27 cellular contexts compared by ENCODE assay signal in the genomic region with DNA sequence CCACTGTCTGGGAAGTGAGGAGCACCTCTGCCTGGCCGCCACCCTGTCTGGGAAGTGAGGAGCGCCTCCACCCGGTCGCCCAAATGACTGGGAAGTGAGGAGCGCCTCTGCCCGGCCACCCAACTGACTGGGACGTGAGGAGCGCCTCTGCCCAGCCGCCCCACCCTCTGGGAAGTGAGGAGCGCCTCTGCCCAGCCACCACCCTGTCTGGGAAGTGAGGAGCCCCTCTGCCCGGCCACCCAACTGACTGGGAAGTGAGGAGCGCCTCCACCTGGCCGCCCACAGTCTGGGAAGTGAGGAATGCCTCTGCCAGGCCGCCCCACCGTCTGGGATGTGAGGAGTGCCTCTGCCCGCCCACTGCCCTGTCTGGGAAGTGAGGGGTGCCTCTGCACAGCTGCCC. TPM values are rescaled to one million over a fixed set of nuclear protein-coding genes. Genes with fewer than 3 reads are reported as not detected.
"Had no signal": no experiment of that assay in that cellular context is flagged by ENCODE, and none has a peak within 500 bp of the region (broad histone marks: within the 10 kb centered on the region; RNA-seq: fewer than 3 reads in every experiment).

No MANE protein-coding gene starts in this region.

- H3K4me3 ChIP-seq: stomach, suprapubic skin, testis, thoracic aorta, thyroid gland, tibial artery, tibial nerve, transverse colon, upper lobe of left lung, upper lobe of right lung, uterus, vagina had no signal

- FAIRE-seq: urothelium cell line had no signal

- ATAC-seq: stimulated activated effector memory CD8-positive, alpha-beta T cell treated with anti-CD3 and anti-CD28 coated beads, Interleukin-12 subunit alpha, Interleukin-12 subunit beta, amount 100 ng/mL, for 72 hours; stimulated activated memory B cell treated with anti-CD40 and anti-IgM and Interleukin-4, amounts not matched to agents 10 μg/mL and 1 μg/mL and 100 μg/mL, for 72 hours; stimulated activated naive B cell treated with anti-CD40 and anti-IgM and Interleukin-4, amounts not matched to agents 10 μg/mL and 1 μg/mL and 100 μg/mL, for 72 hours; stimulated activated naive CD8-positive, alpha-beta T cell treated with anti-CD3 and anti-CD28 coated beads, Interleukin-15, amount 100 ng/mL, for 72 hours; stimulated activated naive CD8-positive, alpha-beta T cell treated with anti-CD3 and anti-CD28 coated beads, Interleukin-15, Interleukin-2, amounts not matched to agents 100 U/mL and 50 U/mL, for 24 hours; upper lobe of right lung had no signal

- H3K27ac ChIP-seq: stomach, suprapubic skin, testis, thoracic aorta, thyroid gland, tibial artery, tibial nerve, transverse colon, upper lobe of left lung, upper lobe of right lung, uterus, vagina had no signal

- H3K27me3 ChIP-seq: stomach, suprapubic skin, testis, thyroid gland, tibial artery, tibial nerve, transverse colon, upper lobe of left lung, upper lobe of right lung, uterus, vagina had no signal

- H3K9me3 ChIP-seq: suprapubic skin, testis, thoracic aorta, thyroid gland, tibial artery, upper lobe of right lung, uterus, vagina had no signal

- H3K36me3 ChIP-seq: stomach, suprapubic skin, thoracic aorta, thyroid gland, tibial artery, tibial nerve, transverse colon, upper lobe of left lung, upper lobe of right lung, uterus, vagina had no signal

- DNase-seq: stimulated activated CD4-positive, alpha-beta T cell treated with anti-CD3 and anti-CD28 coated beads, Interleukin-2, amount 100 ng/mL, for 48 hours; stimulated activated CD4-positive, alpha-beta T cell treated with anti-CD3 and anti-CD28 coated beads, Interleukin-4, amount 100 ng/mL, for 1 hour; stimulated activated CD4-positive, alpha-beta T cell treated with anti-CD3 and anti-CD28 coated beads, Interleukin-4, amount 100 ng/mL, for 24 hours; stimulated activated CD4-positive, alpha-beta T cell treated with anti-CD3 and anti-CD28 coated beads, Interleukin-4, amount 100 ng/mL, for 4 hours; stimulated activated CD8-positive, alpha-beta memory T cell treated with anti-CD3 and anti-CD28 coated beads, Interleukin-4, amount 100 ng/mL, for 48 hours; stimulated activated naive B cell treated with anti-CD40 and anti-IgM and Interleukin-4, amounts not matched to agents 10 μg/mL and 1 μg/mL and 100 μg/mL, for 72 hours; stimulated activated naive CD4-positive, alpha-beta T cell; stimulated activated naive CD4-positive, alpha-beta T cell treated with Interleukin-2 at 50 U/mL for 16 hours; stimulated activated naive CD8-positive, alpha-beta T cell treated with anti-CD3 and anti-CD28 coated beads, Interleukin-15, amount 100 ng/mL, for 72 hours; stimulated activated naive CD8-positive, alpha-beta T cell treated with anti-CD3 and anti-CD28 coated beads, Interleukin-15, Interleukin-2, amounts not matched to agents 100 U/mL and 50 U/mL, for 24 hours; stomach; substantia nigra; testis; thyroid gland; tibial artery; transverse colon; trophoblast cell; upper lobe of right lung; uterus had no signal

- H3K4me1 ChIP-seq: stomach, suprapubic skin, testis, thyroid gland, tibial nerve, transverse colon, upper lobe of left lung, upper lobe of right lung, uterus, vagina had no signal

RNA-seq across cellular contexts. Expression of a gene that starts 32.9 kb away (rescaled TPM):
- total RNA-seq: vagina had no signal
